Comparison of ENCODE assay signal across 2 cellular contexts in the genomic region with DNA sequence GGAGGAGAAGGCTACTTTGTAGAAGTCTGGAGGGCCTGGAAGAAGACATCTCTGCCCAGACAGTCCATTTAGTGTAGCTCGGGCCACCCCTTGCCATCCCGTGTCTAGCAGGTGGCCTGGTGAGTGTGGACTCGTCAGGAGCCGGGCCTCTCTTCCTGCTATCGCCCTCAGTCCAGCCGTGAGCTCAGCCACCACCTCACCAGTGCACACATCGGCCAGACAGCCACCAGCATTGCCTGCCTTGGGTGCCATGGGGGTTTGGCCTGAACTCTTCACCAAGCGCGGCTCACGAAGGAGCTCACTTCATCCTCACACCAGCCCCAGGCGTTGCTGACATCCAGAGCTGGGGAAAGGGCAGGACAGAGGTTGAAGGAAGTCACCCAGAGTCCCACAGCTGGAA.
A peak's percentile ranks its signal among the peaks of the same experiment; 100 is the strongest.
TF ChIP-seq lines count a peak whose summit lies in the region.

No MANE protein-coding gene starts in this region.

TF ChIP-seq in GM12891, 5 proteins besides CTCF, POLR2A, EP300 and RAD21:
- no peak for TF ChIP-seq POU2F2 (IDR thresholded peaks at IDR 0.05; ENCODE audit: low read depth, low read length)
- no peak for TF ChIP-seq TAF1 (IDR thresholded peaks at IDR 0.05; ENCODE audit: low read depth, low read length)
- TF ChIP-seq SPI1 (IDR thresholded peaks at IDR 0.05; ENCODE audit: low read depth, low read length), result no peak
- no peak for TF ChIP-seq POLR2AphosphoS5 (IDR thresholded peaks at IDR 0.05; ENCODE audit: low read depth, low read length)
- TF ChIP-seq PAX5 (IDR thresholded peaks at IDR 0.05; ENCODE audit: insufficient read depth, low read length, severe bottlenecking), result no peak
TF ChIP-seq in GM12891: peak in this region for 0.

TF ChIP-seq in K562, 482 proteins besides CTCF, POLR2A, EP300 and RAD21:
- no peak for TF ChIP-seq ZBED1 (IDR thresholded peaks at IDR 0.05)
- no peak for TF ChIP-seq CBX2 (IDR thresholded peaks at IDR 0.05; ENCODE audit: insufficient read depth, low read length, poor library complexity, severe bottlenecking)
- TF ChIP-seq, protein P1, sequence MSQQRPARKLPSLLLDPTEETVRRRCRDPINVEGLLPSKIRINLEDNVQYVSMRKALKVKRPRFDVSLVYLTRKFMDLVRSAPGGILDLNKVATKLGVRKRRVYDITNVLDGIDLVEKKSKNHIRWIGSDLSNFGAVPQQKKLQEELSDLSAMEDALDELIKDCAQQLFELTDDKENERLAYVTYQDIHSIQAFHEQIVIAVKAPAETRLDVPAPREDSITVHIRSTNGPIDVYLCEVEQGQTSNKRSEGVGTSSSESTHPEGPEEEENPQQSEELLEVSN (IDR thresholded peaks at IDR 0.05; ENCODE audit: borderline replicate concordance in 1 of 2, extremely low read depth in 1 of 2, insufficient read depth in 1 of 2, insufficient read length in 1 of 2, low read depth in 1 of 2, low read length in 1 of 2, poor library complexity in 1 of 2, severe bottlenecking in 1 of 2), result peak in 1 of 2 experiments; percentile 5
- no peak for TF ChIP-seq HNRNPK (IDR thresholded peaks at IDR 0.05; ENCODE audit: low read depth, low read length, poor library complexity, severe bottlenecking)
- TF ChIP-seq, protein P2, sequence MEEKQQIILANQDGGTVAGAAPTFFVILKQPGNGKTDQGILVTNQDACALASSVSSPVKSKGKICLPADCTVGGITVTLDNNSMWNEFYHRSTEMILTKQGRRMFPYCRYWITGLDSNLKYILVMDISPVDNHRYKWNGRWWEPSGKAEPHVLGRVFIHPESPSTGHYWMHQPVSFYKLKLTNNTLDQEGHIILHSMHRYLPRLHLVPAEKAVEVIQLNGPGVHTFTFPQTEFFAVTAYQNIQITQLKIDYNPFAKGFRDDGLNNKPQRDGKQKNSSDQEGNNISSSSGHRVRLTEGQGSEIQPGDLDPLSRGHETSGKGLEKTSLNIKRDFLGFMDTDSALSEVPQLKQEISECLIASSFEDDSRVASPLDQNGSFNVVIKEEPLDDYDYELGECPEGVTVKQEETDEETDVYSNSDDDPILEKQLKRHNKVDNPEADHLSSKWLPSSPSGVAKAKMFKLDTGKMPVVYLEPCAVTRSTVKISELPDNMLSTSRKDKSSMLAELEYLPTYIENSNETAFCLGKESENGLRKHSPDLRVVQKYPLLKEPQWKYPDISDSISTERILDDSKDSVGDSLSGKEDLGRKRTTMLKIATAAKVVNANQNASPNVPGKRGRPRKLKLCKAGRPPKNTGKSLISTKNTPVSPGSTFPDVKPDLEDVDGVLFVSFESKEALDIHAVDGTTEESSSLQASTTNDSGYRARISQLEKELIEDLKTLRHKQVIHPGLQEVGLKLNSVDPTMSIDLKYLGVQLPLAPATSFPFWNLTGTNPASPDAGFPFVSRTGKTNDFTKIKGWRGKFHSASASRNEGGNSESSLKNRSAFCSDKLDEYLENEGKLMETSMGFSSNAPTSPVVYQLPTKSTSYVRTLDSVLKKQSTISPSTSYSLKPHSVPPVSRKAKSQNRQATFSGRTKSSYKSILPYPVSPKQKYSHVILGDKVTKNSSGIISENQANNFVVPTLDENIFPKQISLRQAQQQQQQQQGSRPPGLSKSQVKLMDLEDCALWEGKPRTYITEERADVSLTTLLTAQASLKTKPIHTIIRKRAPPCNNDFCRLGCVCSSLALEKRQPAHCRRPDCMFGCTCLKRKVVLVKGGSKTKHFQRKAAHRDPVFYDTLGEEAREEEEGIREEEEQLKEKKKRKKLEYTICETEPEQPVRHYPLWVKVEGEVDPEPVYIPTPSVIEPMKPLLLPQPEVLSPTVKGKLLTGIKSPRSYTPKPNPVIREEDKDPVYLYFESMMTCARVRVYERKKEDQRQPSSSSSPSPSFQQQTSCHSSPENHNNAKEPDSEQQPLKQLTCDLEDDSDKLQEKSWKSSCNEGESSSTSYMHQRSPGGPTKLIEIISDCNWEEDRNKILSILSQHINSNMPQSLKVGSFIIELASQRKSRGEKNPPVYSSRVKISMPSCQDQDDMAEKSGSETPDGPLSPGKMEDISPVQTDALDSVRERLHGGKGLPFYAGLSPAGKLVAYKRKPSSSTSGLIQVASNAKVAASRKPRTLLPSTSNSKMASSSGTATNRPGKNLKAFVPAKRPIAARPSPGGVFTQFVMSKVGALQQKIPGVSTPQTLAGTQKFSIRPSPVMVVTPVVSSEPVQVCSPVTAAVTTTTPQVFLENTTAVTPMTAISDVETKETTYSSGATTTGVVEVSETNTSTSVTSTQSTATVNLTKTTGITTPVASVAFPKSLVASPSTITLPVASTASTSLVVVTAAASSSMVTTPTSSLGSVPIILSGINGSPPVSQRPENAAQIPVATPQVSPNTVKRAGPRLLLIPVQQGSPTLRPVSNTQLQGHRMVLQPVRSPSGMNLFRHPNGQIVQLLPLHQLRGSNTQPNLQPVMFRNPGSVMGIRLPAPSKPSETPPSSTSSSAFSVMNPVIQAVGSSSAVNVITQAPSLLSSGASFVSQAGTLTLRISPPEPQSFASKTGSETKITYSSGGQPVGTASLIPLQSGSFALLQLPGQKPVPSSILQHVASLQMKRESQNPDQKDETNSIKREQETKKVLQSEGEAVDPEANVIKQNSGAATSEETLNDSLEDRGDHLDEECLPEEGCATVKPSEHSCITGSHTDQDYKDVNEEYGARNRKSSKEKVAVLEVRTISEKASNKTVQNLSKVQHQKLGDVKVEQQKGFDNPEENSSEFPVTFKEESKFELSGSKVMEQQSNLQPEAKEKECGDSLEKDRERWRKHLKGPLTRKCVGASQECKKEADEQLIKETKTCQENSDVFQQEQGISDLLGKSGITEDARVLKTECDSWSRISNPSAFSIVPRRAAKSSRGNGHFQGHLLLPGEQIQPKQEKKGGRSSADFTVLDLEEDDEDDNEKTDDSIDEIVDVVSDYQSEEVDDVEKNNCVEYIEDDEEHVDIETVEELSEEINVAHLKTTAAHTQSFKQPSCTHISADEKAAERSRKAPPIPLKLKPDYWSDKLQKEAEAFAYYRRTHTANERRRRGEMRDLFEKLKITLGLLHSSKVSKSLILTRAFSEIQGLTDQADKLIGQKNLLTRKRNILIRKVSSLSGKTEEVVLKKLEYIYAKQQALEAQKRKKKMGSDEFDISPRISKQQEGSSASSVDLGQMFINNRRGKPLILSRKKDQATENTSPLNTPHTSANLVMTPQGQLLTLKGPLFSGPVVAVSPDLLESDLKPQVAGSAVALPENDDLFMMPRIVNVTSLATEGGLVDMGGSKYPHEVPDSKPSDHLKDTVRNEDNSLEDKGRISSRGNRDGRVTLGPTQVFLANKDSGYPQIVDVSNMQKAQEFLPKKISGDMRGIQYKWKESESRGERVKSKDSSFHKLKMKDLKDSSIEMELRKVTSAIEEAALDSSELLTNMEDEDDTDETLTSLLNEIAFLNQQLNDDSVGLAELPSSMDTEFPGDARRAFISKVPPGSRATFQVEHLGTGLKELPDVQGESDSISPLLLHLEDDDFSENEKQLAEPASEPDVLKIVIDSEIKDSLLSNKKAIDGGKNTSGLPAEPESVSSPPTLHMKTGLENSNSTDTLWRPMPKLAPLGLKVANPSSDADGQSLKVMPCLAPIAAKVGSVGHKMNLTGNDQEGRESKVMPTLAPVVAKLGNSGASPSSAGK (IDR thresholded peaks at IDR 0.05), result 0 out of 2 replicates have a peak, but pooled peaks have one; percentile 5
- no peak for TF ChIP-seq CC2D1A (IDR thresholded peaks at IDR 0.05)
- TF ChIP-seq POLR2G (IDR thresholded peaks at IDR 0.05; ENCODE audit: low read depth, low read length), result peak; percentile 75
- no peak for TF ChIP-seq GABPA (tag; conservative IDR thresholded peaks at IDR 0.05; ENCODE audit: low read depth)
